9 cellular contexts compared by ENCODE assay signal in the genomic region with DNA sequence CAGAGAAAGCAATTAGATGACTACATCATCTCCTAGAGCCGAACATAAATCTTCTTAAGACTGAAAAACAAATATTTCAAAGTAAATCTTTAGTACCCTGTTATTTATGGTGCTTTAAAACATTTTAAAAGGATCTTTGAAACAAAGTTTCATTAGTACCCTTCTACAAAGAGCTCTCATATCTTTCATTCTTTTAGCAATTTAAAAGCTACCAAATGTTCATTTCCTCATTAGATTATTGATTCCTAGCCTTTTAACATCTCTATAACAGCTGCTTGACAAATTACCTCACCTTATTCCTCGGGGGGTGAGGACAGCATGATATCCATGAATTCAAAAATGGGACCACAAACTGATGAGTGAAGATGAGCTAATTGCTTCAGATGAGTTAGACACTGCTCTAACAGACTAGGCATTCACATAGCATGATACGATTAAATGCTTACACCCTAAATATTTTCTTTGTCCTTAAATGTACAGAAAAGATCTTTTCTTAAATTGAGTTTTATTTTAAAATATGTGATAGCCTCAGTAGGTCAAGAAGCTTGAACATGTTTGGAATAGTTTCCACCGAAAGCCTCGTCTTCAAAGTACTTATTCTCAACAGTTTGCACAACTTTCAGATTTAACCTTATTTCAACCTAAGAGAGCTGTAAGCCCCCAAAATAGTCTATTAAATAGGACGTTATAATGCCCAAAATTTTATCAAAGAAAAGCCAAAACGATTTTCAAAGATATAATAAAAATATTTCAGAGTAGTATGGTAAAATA. TPM values are rescaled to one million over a fixed set of nuclear protein-coding genes. Genes with fewer than 3 reads are reported as not detected.
DNase-seq lines count a peak whose midpoint lies in the region; ATAC-seq and TF ChIP-seq lines count a peak whose summit lies in the region.
"Had no signal": no experiment of that assay in that cellular context is flagged by ENCODE, and none has a peak within 500 bp of the region (broad histone marks: within the 10 kb centered on the region; RNA-seq: fewer than 3 reads in every experiment).

No MANE protein-coding gene starts in this region.

- intact Hi-C loops in CD14-positive monocyte (cut with micrococcal nuclease), result loop anchor here (5.0 to 10.0 kb wide), 2 partner anchors 158 to 870 kb away; partner anchors contain the start of genes CENPO (in 1 of the 2), PTRHD1 (in 1 of the 2) and TP53I3 (in 1 of the 2)

- DNase-seq in CD14-positive monocyte (ENCODE audit: low spot score) (no peak), NCI-H1048 (lab: John Stamatoyannopoulos, UW) (no peak), NCI-H128 (lab: John Stamatoyannopoulos, UW; ENCODE audit: unreplicated experiment) (no peak)
- DNase-seq in central memory CD8-positive, alpha-beta T cell (ENCODE audit: low spot score in 2 of 2), result no peak
- DNase-seq in stimulated activated CD4-positive, alpha-beta T cell treated with anti-CD3 and anti-CD28 coated beads, Interleukin-1b, Interleukin-23, amount 100 ng/mL, for 48 hours, result no peak
- DNase-seq in activated CD4-positive, alpha-beta T cell treated with anti-CD3 and anti-CD28 coated beads, Interleukin-2, amount 50 U/mL, for 1 hour, result no peak
- DNase-seq: anterior cingulate cortex had no signal

- no peaks in the 10 kb centered on the region for H3K27me3 Mint-ChIP-seq in CD14-positive monocyte (ENCODE audit: low read depth in 3 of 3)
- no peaks in the 10 kb centered on the region for H3K27me3 Mint-ChIP-seq in IgD-negative memory B cell
- H3K27me3 Mint-ChIP-seq in central memory CD8-positive, alpha-beta T cell, result no peaks in the 10 kb centered on the region
- H3K27me3 Mint-ChIP-seq in nephron (ENCODE audit: low read depth), result no peaks in the 10 kb centered on the region

- H3K27ac Mint-ChIP-seq in CD14-positive monocyte, result peak overlapping the region; percentile 99 to 100 (median 99)
- peak overlapping the region in 2 of 3 donors; percentile 97 for H3K27ac Mint-ChIP-seq in IgD-negative memory B cell
- H3K27ac Mint-ChIP-seq in central memory CD8-positive, alpha-beta T cell (ENCODE audit: low read depth), result peak overlapping the region; percentile 97
- H3K27ac Mint-ChIP-seq in nephron, result peak overlapping the region; percentile 99 to 100 (median 99)

- H3K9me3 Mint-ChIP-seq in CD14-positive monocyte (no peaks in the 10 kb centered on the region), IgD-negative memory B cell (no peaks in the 10 kb centered on the region), nephron (no peaks in the 10 kb centered on the region)
- no peaks in the 10 kb centered on the region for H3K9me3 Mint-ChIP-seq in central memory CD8-positive, alpha-beta T cell

- no peak for TF ChIP-seq CTCF in CD14-positive monocyte (IDR thresholded peaks at IDR 0.05)
- TF ChIP-seq CTCF in nephron (IDR thresholded peaks at IDR 0.05; ENCODE audit: unreplicated experiment in 3 of 3), result no peak

- H3K4me1 Mint-ChIP-seq in CD14-positive monocyte (peaks cover 43% of the 10 kb centered on the region), IgD-negative memory B cell (peaks cover 38 to 60% (median 44%) of the 10 kb centered on the region in 3 donors), nephron (peaks cover 47% of the 10 kb centered on the region)
- peaks cover 60% of the 10 kb centered on the region for H3K4me1 Mint-ChIP-seq in central memory CD8-positive, alpha-beta T cell

- no peak for ATAC-seq in central memory CD8-positive, alpha-beta T cell (replicated peaks; ENCODE audit: extremely low read depth, poor library complexity, severe bottlenecking)

- peaks cover 0 to 6% of the 10 kb centered on the region in 2 donors for H3K36me3 Mint-ChIP-seq in CD14-positive monocyte
- peaks cover 2% of the 10 kb centered on the region for H3K36me3 Mint-ChIP-seq in IgD-negative memory B cell
- peaks cover 20% of the 10 kb centered on the region for H3K36me3 Mint-ChIP-seq in central memory CD8-positive, alpha-beta T cell (ENCODE audit: insufficient read depth)
- H3K36me3 Mint-ChIP-seq in nephron (ENCODE audit: low read depth), result no peaks in the 10 kb centered on the region

- H3K4me3 Mint-ChIP-seq in CD14-positive monocyte (peak overlapping the region; percentile 95 to 97), IgD-negative memory B cell (peak overlapping the region; percentile 13 to 99 (median 98)), nephron (peak overlapping the region; percentile 98 to 99 (median 98))
- peak overlapping the region; percentile 91 for H3K4me3 Mint-ChIP-seq in central memory CD8-positive, alpha-beta T cell

RNA-seq across cellular contexts. Expression of gene ATAD2B, which starts 2.1 kb away (rescaled TPM):
- polyA plus RNA-seq in CD14-positive monocyte (10 to 100 TPM in 1 of 2 donors, 1 to 10 TPM in 1; 4.9 to 12.1 TPM), IgD-negative memory B cell (12.4 TPM)

RNA-seq across cellular contexts. Expression of gene UBXN2A, which starts 15.5 kb away (rescaled TPM):
- polyA plus RNA-seq in CD14-positive monocyte (1 to 10 TPM; 5.5 to 6.8 TPM), IgD-negative memory B cell (16.6 TPM)
